3 cellular contexts compared by ENCODE assay signal in the genomic region with DNA sequence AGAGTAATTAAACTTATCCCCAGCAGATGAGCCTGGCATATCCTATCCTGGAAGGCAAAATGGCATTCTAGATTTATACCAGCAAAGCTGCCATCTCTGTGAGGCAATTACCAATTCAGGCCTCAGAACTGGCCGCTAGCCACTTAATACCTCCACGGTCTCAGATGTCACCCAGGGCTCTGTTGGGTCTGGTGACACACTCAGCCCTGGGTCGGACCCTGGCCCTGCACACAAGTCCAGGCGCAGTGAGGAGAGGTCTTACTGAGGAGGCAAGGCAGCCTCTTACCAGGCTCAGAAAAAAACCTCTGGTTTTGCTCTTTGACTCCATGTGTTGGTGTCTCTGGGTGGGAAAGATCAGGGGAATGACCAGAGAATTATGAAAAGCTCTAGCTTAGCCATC.
"Had no signal": no experiment of that assay in that cellular context is flagged by ENCODE, and none has a peak within 500 bp of the region (broad histone marks: within the 10 kb centered on the region; RNA-seq: fewer than 3 reads in every experiment).

No MANE protein-coding gene starts in this region.

- ATAC-seq: GM12878 had no signal

- DNase-seq: GDM1, GF-D8 had no signal
